8 cellular contexts compared by ENCODE assay signal in the genomic region with DNA sequence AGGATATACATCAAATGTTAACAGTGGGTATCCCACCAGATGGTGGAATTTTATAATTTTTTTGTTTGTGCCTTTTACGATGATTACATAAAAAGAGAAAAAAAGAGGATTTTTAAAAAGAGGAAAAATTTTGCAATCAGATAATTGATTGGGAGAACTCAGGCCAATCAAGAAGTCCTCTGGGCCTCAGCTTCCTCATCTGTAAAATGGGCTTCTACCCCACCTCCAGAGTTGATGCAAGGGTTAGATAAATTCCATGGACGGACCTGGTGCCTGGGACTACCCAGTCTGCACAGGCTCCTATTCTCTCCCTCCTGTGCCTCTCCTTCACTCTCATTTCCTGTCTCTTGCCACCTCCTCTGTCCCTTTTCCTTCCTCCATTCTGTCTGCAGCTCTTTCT.
"Had no signal": no experiment of that assay in that cellular context is flagged by ENCODE, and none has a peak within 500 bp of the region (broad histone marks: within the 10 kb centered on the region; RNA-seq: fewer than 3 reads in every experiment).

No MANE protein-coding gene starts in this region.

- DNase-seq: H9, HCEC 1CT, IMR-90, KBM-7 had no signal

- ATAC-seq: GM23338 had no signal

- FAIRE-seq: H1, H54 had no signal

- H3K9me3 Mint-ChIP-seq: GM23338, H9 had no signal

- H2AFZ ChIP-seq: GM23338 had no signal

- H3K27ac Mint-ChIP-seq: GM23338 had no signal

- H3K27ac ChIP-seq: HL-60 had no signal

- H3K4me3 ChIP-seq: GM23338 had no signal

- H3K4me3 Mint-ChIP-seq: GM23338, H9 had no signal

- H3K4me2 ChIP-seq: GM23338 had no signal
